7 cellular contexts compared by ENCODE assay signal in the genomic region with DNA sequence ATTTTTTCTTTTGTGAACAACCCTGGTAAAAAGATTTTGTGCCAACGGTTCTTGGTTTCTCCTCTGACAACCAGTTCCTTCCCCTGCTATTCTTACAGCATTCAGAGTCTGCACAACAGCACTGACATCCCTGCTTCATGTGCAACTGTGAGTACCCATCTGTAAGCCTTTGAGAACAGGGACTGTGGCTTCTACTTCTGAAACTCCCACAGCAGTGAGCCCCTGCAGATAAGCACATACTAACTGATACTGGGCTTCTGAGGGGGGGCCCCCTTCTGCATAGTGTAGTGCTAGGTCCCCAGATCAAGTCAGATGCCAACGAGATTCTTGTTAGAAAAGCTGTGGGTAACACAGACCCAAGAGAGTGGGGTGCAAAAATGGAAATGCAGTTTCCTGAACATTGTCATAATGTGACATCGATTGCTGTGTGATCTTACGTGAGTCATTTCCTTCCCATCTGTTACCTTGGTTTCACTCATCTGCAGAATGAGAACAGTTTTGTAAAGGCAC. TPM values are rescaled to one million over a fixed set of nuclear protein-coding genes. Genes with fewer than 3 reads are reported as not detected.
DNase-seq lines count a peak whose midpoint lies in the region; ATAC-seq, FAIRE-seq and TF ChIP-seq lines count a peak whose summit lies in the region.

No MANE protein-coding gene starts in this region.

- no peak for TF ChIP-seq EP300 in transverse colon (IDR thresholded peaks at IDR 0.05; ENCODE audit: low read depth)

- DNase-seq in activated CD4-positive, CD25-positive, alpha-beta regulatory T cell treated with anti-CD3 and anti-CD28 coated beads, Interleukin-2, amount 50 U/mL, for 72 hours: peak; percentile 69
- DNase-seq in foreskin keratinocyte (no peak), transverse colon (no peak), NCI-H345 (lab: John Stamatoyannopoulos, UW) (no peak), D721Med (ENCODE audit: insufficient read length, low spot score) (no peak)

- H3K4me3 ChIP-seq in transverse colon: no peak overlapping the region

- intact Hi-C loops in transverse colon (cut with DNase I; ENCODE audit: low total_unique reads): no loop called here

- FAIRE-seq in D721Med (lab: Jason Lieb, UNC): no peak

- in situ Hi-C loops in transverse colon (cut with MboI; ENCODE audit: low pct_ligation_motif_present in 1 of 4, low pct_unique_long_range_greater_than_20kb in 1 of 4, low sequenced_read_pairs in 3 of 4): no loop called here

- H3K27ac ChIP-seq in foreskin keratinocyte (no peak overlapping the region), transverse colon (peak overlapping the region; percentile 21 to 50 (median 30))

- peak; percentile 88 for ATAC-seq in GM19395 (IDR thresholded peaks at IDR 0.05; ENCODE audit: unreplicated experiment)
- peak; percentile 87 for ATAC-seq in HG03175 (IDR thresholded peaks at IDR 0.05; ENCODE audit: unreplicated experiment)
- peak; percentile 28 for ATAC-seq in foreskin keratinocyte

- H3K27me3 ChIP-seq in foreskin keratinocyte (no peaks in the 10 kb centered on the region), transverse colon (no peaks in the 10 kb centered on the region)

- no peak for TF ChIP-seq POLR2A in transverse colon (IDR thresholded peaks at IDR 0.05)

- no peak for TF ChIP-seq CTCF in foreskin keratinocyte (conservative IDR thresholded peaks at IDR 0.05)
- no peak for TF ChIP-seq CTCF in transverse colon (IDR thresholded peaks at IDR 0.05)
- no peak for TF ChIP-seq CTCF in D721Med (IDR thresholded peaks at IDR 0.05; ENCODE audit: insufficient read depth, missing control alignments)

- H3K9me3 ChIP-seq in transverse colon: no peaks in the 10 kb centered on the region

- H3K36me3 ChIP-seq in transverse colon: no peaks in the 10 kb centered on the region

- WGBS in transverse colon (ENCODE audit: low coverage in 1 of 2), 2 donors: 47 to 54% methylated on average over 3 to 4 of the region's 4 CpGs

- H3K4me1 ChIP-seq in foreskin keratinocyte: peaks cover 6% of the 10 kb centered on the region
- H3K4me1 ChIP-seq in transverse colon: no peaks in the 10 kb centered on the region

RNA-seq across cellular contexts. Expression of gene NINJ2, which starts 11.1 kb away (rescaled TPM):
- total RNA-seq in foreskin keratinocyte (0.17 and 0.32 TPM in 2 replicates), transverse colon (1 to 10 TPM; 1.4 to 8.0 (median 5.6) TPM)
- polyA plus RNA-seq in foreskin keratinocyte: 0.19 and 0.30 TPM in 2 replicates

Comparison
In these comparisons a context has a peak if more than half of its experiments do, and no peak if none do; other contexts are left out.
1. ATAC-seq: peak in every context shown above with its lines; median percentile 88 in GM19395; 87 in HG03175; 28 in foreskin keratinocyte.